In genomic region chr16:78297066-78297666, GRCh38 we compare ENCODE assay signal across 1 cellular context.
A peak's percentile ranks its signal among the peaks of the same experiment; 100 is the strongest.
TF ChIP-seq lines count a peak whose summit lies in the region.

No MANE protein-coding gene starts in this region.

TF ChIP-seq in HepG2, 621 proteins besides CTCF, POLR2A, EP300 and RAD21 (continued from another document and continues in another):
- TF ChIP-seq ZNF609 (CRISPR knock-in tag; IDR thresholded peaks at IDR 0.05; ENCODE audit: borderline replicate concordance) (peak; percentile 99), ISX (CRISPR knock-in tag; conservative IDR thresholded peaks at IDR 0.05) (no peak), ZNF136 (CRISPR knock-in tag; IDR thresholded peaks at IDR 0.05; ENCODE audit: low read depth) (peak; percentile 95; the same call in 1 of the 2 replicates), TFE3 (CRISPR knock-in tag; IDR thresholded peaks at IDR 0.05) (peak; percentile 100), REXO4 (CRISPR knock-in tag; IDR thresholded peaks at IDR 0.05; ENCODE audit: borderline replicate concordance) (no peak), ZKSCAN1 (IDR thresholded peaks at IDR 0.05; ENCODE audit: low read length) (peak; percentile 71; the same call in 1 of the 2 replicates), MTA1 (CRISPR knock-in tag; IDR thresholded peaks at IDR 0.05; ENCODE audit: borderline replicate concordance) (peak; percentile 63; the same call in 1 of the 2 replicates), ZNF383 (CRISPR knock-in tag; IDR thresholded peaks at IDR 0.05; ENCODE audit: borderline replicate concordance) (peak; percentile 86; the same call in 1 of the 2 replicates), RFXAP (CRISPR knock-in tag; IDR thresholded peaks at IDR 0.05; ENCODE audit: borderline replicate concordance) (peak; percentile 92), ZBTB38 (CRISPR knock-in tag; IDR thresholded peaks at IDR 0.05) (peak; percentile 90), TEAD2 (CRISPR knock-in tag; IDR thresholded peaks at IDR 0.05) (no peak), ZNF574 (CRISPR knock-in tag; IDR thresholded peaks at IDR 0.05) (peak; percentile 93), ARID5B (CRISPR knock-in tag; IDR thresholded peaks at IDR 0.05) (peak; percentile 100), NFAT5 (CRISPR knock-in tag; IDR thresholded peaks at IDR 0.05) (peak; percentile 93), RNF2 (conservative IDR thresholded peaks at IDR 0.05; ENCODE audit: low read depth) (no peak), ZFAT (CRISPR knock-in tag; conservative IDR thresholded peaks at IDR 0.05) (no peak), ZNF724P (CRISPR knock-in tag; IDR thresholded peaks at IDR 0.05; ENCODE audit: borderline replicate concordance) (peak; percentile 85; the same call in 1 of the 2 replicates), ZNF839 (CRISPR knock-in tag; IDR thresholded peaks at IDR 0.05; ENCODE audit: borderline replicate concordance) (no peak), ZNF616 (CRISPR knock-in tag; IDR thresholded peaks at IDR 0.05; ENCODE audit: low read depth) (0 out of 2 replicates have a peak, but pooled peaks have one; percentile 50), MTF1 (CRISPR knock-in tag; IDR thresholded peaks at IDR 0.05) (no peak), ZNF510 (CRISPR knock-in tag; IDR thresholded peaks at IDR 0.05; ENCODE audit: low read depth) (0 out of 2 replicates have a peak, but pooled peaks have one; percentile 65), GATAD1 (CRISPR knock-in tag; IDR thresholded peaks at IDR 0.05) (peak; percentile 72), RERE (CRISPR knock-in tag; IDR thresholded peaks at IDR 0.05; ENCODE audit: low read depth) (peak; percentile 97), MBD4 (IDR thresholded peaks at IDR 0.05; ENCODE audit: borderline replicate concordance, low read length) (peak; percentile 87; the same call in 1 of the 2 replicates), ZNF572 (CRISPR knock-in tag; IDR thresholded peaks at IDR 0.05) (no peak), ZMAT3 (CRISPR knock-in tag; conservative IDR thresholded peaks at IDR 0.05) (peak; percentile 97), SRSF1 (optimal IDR thresholded peaks at IDR 0.05; ENCODE audit: low read depth, low read length) (no peak)
